Comparison of ENCODE assay signal across 1 cellular context in genomic region chr16:31461921-31462804, GRCh38.
TF ChIP-seq lines count a peak whose summit lies in the region.

No MANE protein-coding gene starts in this region.

TF ChIP-seq in HepG2, 621 proteins besides CTCF, POLR2A, EP300 and RAD21:
- TF ChIP-seq MEIS1 (CRISPR knock-in tag; IDR thresholded peaks at IDR 0.05; ENCODE audit: borderline replicate concordance) (no peak), RORA (CRISPR knock-in tag; IDR thresholded peaks at IDR 0.05) (no peak), ASH2L (IDR thresholded peaks at IDR 0.05; ENCODE audit: insufficient read length, low read depth, low read length) (no peak), MTF1 (CRISPR knock-in tag; IDR thresholded peaks at IDR 0.05) (no peak), ZNF530 (CRISPR knock-in tag; IDR thresholded peaks at IDR 0.05; ENCODE audit: low read depth) (no peak), RBFOX2 (IDR thresholded peaks at IDR 0.05; ENCODE audit: low read depth, low read length) (peak; percentile 63; the same call in 1 of the 2 replicates), ZNF687 (CRISPR knock-in tag; IDR thresholded peaks at IDR 0.05) (peak; percentile 24; the same call in 1 of the 2 replicates), DRAP1 (CRISPR knock-in tag; IDR thresholded peaks at IDR 0.05) (no peak), HNF4G (IDR thresholded peaks at IDR 0.05; ENCODE audit: borderline replicate concordance, low read depth, low read length) (no peak), HNF4G (CRISPR knock-in tag; IDR thresholded peaks at IDR 0.05; ENCODE audit: borderline replicate concordance, low read depth) (no peak), ZNF7 (CRISPR knock-in tag; IDR thresholded peaks at IDR 0.05) (no peak), STAG1 (CRISPR knock-in tag; IDR thresholded peaks at IDR 0.05) (no peak), SETDB1 (CRISPR knock-in tag; IDR thresholded peaks at IDR 0.05; ENCODE audit: borderline replicate concordance) (no peak), ZNF552 (CRISPR knock-in tag; IDR thresholded peaks at IDR 0.05; ENCODE audit: borderline replicate concordance) (no peak), ZNF496 (CRISPR knock-in tag; IDR thresholded peaks at IDR 0.05; ENCODE audit: insufficient replicate concordance) (no peak), PTBP1 (IDR thresholded peaks at IDR 0.05; ENCODE audit: low read depth, low read length, poor library complexity, severe bottlenecking) (no peak), ZNF768 (CRISPR knock-in tag; IDR thresholded peaks at IDR 0.05) (no peak), ZC3H13 (CRISPR knock-in tag; IDR thresholded peaks at IDR 0.05) (no peak), RCOR2 (CRISPR knock-in tag; IDR thresholded peaks at IDR 0.05) (no peak), AGO2 (optimal IDR thresholded peaks at IDR 0.05; ENCODE audit: low read depth, low read length) (peak; percentile 70), E2F2 (CRISPR knock-in tag; IDR thresholded peaks at IDR 0.05; ENCODE audit: borderline replicate concordance) (no peak)
- TF ChIP-seq, protein P1, sequence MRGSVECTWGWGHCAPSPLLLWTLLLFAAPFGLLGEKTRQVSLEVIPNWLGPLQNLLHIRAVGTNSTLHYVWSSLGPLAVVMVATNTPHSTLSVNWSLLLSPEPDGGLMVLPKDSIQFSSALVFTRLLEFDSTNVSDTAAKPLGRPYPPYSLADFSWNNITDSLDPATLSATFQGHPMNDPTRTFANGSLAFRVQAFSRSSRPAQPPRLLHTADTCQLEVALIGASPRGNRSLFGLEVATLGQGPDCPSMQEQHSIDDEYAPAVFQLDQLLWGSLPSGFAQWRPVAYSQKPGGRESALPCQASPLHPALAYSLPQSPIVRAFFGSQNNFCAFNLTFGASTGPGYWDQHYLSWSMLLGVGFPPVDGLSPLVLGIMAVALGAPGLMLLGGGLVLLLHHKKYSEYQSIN (CRISPR knock-in tag; IDR thresholded peaks at IDR 0.05; ENCODE audit: borderline replicate concordance) = no peak
- TF ChIP-seq, protein P2, sequence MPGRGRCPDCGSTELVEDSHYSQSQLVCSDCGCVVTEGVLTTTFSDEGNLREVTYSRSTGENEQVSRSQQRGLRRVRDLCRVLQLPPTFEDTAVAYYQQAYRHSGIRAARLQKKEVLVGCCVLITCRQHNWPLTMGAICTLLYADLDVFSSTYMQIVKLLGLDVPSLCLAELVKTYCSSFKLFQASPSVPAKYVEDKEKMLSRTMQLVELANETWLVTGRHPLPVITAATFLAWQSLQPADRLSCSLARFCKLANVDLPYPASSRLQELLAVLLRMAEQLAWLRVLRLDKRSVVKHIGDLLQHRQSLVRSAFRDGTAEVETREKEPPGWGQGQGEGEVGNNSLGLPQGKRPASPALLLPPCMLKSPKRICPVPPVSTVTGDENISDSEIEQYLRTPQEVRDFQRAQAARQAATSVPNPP (CRISPR knock-in tag; IDR thresholded peaks at IDR 0.05) = no peak
- TF ChIP-seq, protein P3, sequence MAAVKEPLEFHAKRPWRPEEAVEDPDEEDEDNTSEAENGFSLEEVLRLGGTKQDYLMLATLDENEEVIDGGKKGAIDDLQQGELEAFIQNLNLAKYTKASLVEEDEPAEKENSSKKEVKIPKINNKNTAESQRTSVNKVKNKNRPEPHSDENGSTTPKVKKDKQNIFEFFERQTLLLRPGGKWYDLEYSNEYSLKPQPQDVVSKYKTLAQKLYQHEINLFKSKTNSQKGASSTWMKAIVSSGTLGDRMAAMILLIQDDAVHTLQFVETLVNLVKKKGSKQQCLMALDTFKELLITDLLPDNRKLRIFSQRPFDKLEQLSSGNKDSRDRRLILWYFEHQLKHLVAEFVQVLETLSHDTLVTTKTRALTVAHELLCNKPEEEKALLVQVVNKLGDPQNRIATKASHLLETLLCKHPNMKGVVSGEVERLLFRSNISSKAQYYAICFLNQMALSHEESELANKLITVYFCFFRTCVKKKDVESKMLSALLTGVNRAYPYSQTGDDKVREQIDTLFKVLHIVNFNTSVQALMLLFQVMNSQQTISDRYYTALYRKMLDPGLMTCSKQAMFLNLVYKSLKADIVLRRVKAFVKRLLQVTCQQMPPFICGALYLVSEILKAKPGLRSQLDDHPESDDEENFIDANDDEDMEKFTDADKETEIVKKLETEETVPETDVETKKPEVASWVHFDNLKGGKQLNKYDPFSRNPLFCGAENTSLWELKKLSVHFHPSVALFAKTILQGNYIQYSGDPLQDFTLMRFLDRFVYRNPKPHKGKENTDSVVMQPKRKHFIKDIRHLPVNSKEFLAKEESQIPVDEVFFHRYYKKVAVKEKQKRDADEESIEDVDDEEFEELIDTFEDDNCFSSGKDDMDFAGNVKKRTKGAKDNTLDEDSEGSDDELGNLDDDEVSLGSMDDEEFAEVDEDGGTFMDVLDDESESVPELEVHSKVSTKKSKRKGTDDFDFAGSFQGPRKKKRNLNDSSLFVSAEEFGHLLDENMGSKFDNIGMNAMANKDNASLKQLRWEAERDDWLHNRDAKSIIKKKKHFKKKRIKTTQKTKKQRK (IDR thresholded peaks at IDR 0.05; ENCODE audit: low read length) = no peak
TF ChIP-seq in HepG2: peak in this region for 3.
